In genomic region chr4:122602277-122603142, GRCh38 we compare ENCODE assay signal across 8 cellular contexts. TPM values are rescaled to one million over a fixed set of nuclear protein-coding genes. Genes with fewer than 3 reads are reported as not detected.
DNase-seq lines count a peak whose midpoint lies in the region; FAIRE-seq and TF ChIP-seq lines count a peak whose summit lies in the region.
"Had no signal": no experiment of that assay in that cellular context is flagged by ENCODE, and none has a peak within 500 bp of the region (broad histone marks: within the 10 kb centered on the region; RNA-seq: fewer than 3 reads in every experiment).

No MANE protein-coding gene starts in this region.

- peak; percentile 85 for FAIRE-seq in G401.6 (lab: Jason Lieb, UNC)

- TF ChIP-seq CTCF in OCI-LY3 (IDR thresholded peaks at IDR 0.05; ENCODE audit: low read depth, low read length) (peak; percentile 84), endodermal cell (conservative IDR thresholded peaks at IDR 0.05) (peak; percentile 70), osteoblast (IDR thresholded peaks at IDR 0.05; ENCODE audit: extremely low read depth, low read depth, low read length) (peak; percentile 53)

- no peaks in the 10 kb centered on the region for H3K9me3 Mint-ChIP-seq in endodermal cell
- H3K9me3 Mint-ChIP-seq: activated B cell treated with CpG ODN at 0.5 μM for 24 hours had no signal

- H3K4me1 Mint-ChIP-seq in endodermal cell: no peaks in the 10 kb centered on the region
- H3K4me1 Mint-ChIP-seq: activated B cell treated with CpG ODN at 0.5 μM for 24 hours had no signal

- H3K9me3 ChIP-seq in OCI-LY3 (ENCODE audit: insufficient read depth, low read length): no peaks in the 10 kb centered on the region
- no peaks in the 10 kb centered on the region for H3K9me3 ChIP-seq in endodermal cell (ENCODE audit: control insufficient read depth, low read length)
- H3K9me3 ChIP-seq in osteoblast (ENCODE audit: low read depth, low read length): no peaks in the 10 kb centered on the region

- no peaks in the 10 kb centered on the region for H4K20me1 ChIP-seq in OCI-LY3 (ENCODE audit: insufficient read depth, low read length)
- H4K20me1 ChIP-seq in osteoblast (ENCODE audit: insufficient read depth, low read length): no peaks in the 10 kb centered on the region

- no peaks in the 10 kb centered on the region for H3K27me3 Mint-ChIP-seq in endodermal cell (ENCODE audit: insufficient read depth)

- no peaks in the 10 kb centered on the region for H3K27me3 ChIP-seq in H7 (ENCODE audit: control insufficient read depth, insufficient read depth, low read length)
- peaks cover 18% of the 10 kb centered on the region for H3K27me3 ChIP-seq in OCI-LY3 (ENCODE audit: low read depth, low read length)
- H3K27me3 ChIP-seq in endodermal cell (ENCODE audit: control insufficient read depth, insufficient read depth, low read length, poor library complexity, severe bottlenecking): no peaks in the 10 kb centered on the region
- H3K27me3 ChIP-seq in osteoblast (ENCODE audit: insufficient read depth, low read length): peaks cover 25% of the 10 kb centered on the region

- no peaks in the 10 kb centered on the region for H3K36me3 Mint-ChIP-seq in endodermal cell (ENCODE audit: low read depth)

- no peak overlapping the region for H3K4me3 ChIP-seq in H7 (ENCODE audit: insufficient read depth, low read depth, low read length)
- H3K4me3 ChIP-seq in OCI-LY3 (ENCODE audit: low read length): peak overlapping the region; percentile 72
- no peak overlapping the region for H3K4me3 ChIP-seq in endodermal cell (ENCODE audit: low read length)
- no peak overlapping the region for H3K4me3 ChIP-seq in osteoblast (ENCODE audit: insufficient read depth, low read length)

- H3K9ac ChIP-seq in OCI-LY3 (ENCODE audit: low read length) (peak overlapping the region; percentile 20; the same call in 1 of the 2 replicates), endodermal cell (ENCODE audit: extremely low read depth, low read length, poor library complexity, severe bottlenecking) (no peak overlapping the region)

- peak; percentile 16 for DNase-seq in H7
- DNase-seq in endodermal cell: peak; percentile 54
- peak; percentile 4 for DNase-seq in osteoblast (ENCODE audit: insufficient read length, low spot score, missing footprints)
- no peak for DNase-seq in KG1 (lab: John Stamatoyannopoulos, UW)
- no peak for DNase-seq in activated gamma-delta T cell (lab: John Stamatoyannopoulos, UW)
- DNase-seq: activated B cell treated with CpG ODN at 0.5 μM for 24 hours had no signal

- H3K4me1 ChIP-seq in OCI-LY3 (ENCODE audit: low read length): peaks cover 12% of the 10 kb centered on the region
- H3K4me1 ChIP-seq in endodermal cell (ENCODE audit: control insufficient read depth, insufficient read depth, low read length): no peaks in the 10 kb centered on the region
- H3K4me1 ChIP-seq in osteoblast (ENCODE audit: insufficient read depth, low read length): peaks cover 2% of the 10 kb centered on the region

- H3K4me2 ChIP-seq in OCI-LY3 (ENCODE audit: low read length) (peak overlapping the region; percentile 84), osteoblast (ENCODE audit: insufficient read depth, low read length) (peak overlapping the region; percentile 35)

- no peak overlapping the region for H3K27ac Mint-ChIP-seq in endodermal cell
- H3K27ac Mint-ChIP-seq: activated B cell treated with CpG ODN at 0.5 μM for 24 hours had no signal

- H3K36me3 ChIP-seq in H7 (replicated peaks; ENCODE audit: control insufficient read depth, insufficient read depth, low read length) (no peaks in the 10 kb centered on the region), OCI-LY3 (replicated peaks; ENCODE audit: low read depth, low read length) (no peaks in the 10 kb centered on the region), endodermal cell (ENCODE audit: control insufficient read depth, insufficient read depth, low read length) (no peaks in the 10 kb centered on the region), osteoblast (ENCODE audit: insufficient read depth, low read length) (no peaks in the 10 kb centered on the region)

- WGBS in endodermal cell (ENCODE audit: insufficient coverage in 1 of 2, insufficient read length in 1 of 2), 2 experiments: 68 to 73% methylated on average over 12 to 13 of the region's 13 CpGs

- peak overlapping the region; percentile 72 for H2AFZ ChIP-seq in OCI-LY3 (ENCODE audit: low read depth, low read length)
- peak overlapping the region; percentile 38 for H2AFZ ChIP-seq in osteoblast (ENCODE audit: low read length)

- H3K79me2 ChIP-seq in OCI-LY3 (ENCODE audit: low read length) (no peaks in the 10 kb centered on the region), osteoblast (ENCODE audit: insufficient read depth, low read length) (no peaks in the 10 kb centered on the region)

- no peak overlapping the region for H3K4me3 Mint-ChIP-seq in endodermal cell
- H3K4me3 Mint-ChIP-seq: activated B cell treated with CpG ODN at 0.5 μM for 24 hours had no signal

- H3K27ac ChIP-seq in OCI-LY3 (ENCODE audit: low read length) (no peak overlapping the region), endodermal cell (ENCODE audit: low read depth, low read length) (no peak overlapping the region), osteoblast (ENCODE audit: low read depth, low read length) (no peak overlapping the region)

RNA-seq across cellular contexts. Expression of gene IL21, which starts 18.4 kb away (rescaled TPM):
- not detected in 2 replicates for total RNA-seq in H7 (2014; rRNA removed; shearing (Covaris generic))
- total RNA-seq in endodermal cell (not detected), osteoblast (not detected in 2 replicates)
- not detected for polyA plus RNA-seq in endodermal cell (2013, experiment 1 of 2)
- polyA plus RNA-seq in endodermal cell (2013, experiment 2 of 2): not detected
- total RNA-seq: activated B cell treated with CpG ODN at 0.5 μM for 24 hours had no signal

Comparison
In these comparisons a context has a peak if more than half of its experiments do, and no peak if none do; other contexts are left out.
1. DNase-seq: peak in H7 (single experiment), endodermal cell (single experiment) and osteoblast (single experiment); none in KG1 (single experiment) and activated gamma-delta T cell (single experiment).
2. Peak in every context shown above with its lines, with median percentiles within 50 percentile points of each other: CTCF ChIP-seq.